Comparison of ENCODE assay signal across 8 cellular contexts in the genomic region with DNA sequence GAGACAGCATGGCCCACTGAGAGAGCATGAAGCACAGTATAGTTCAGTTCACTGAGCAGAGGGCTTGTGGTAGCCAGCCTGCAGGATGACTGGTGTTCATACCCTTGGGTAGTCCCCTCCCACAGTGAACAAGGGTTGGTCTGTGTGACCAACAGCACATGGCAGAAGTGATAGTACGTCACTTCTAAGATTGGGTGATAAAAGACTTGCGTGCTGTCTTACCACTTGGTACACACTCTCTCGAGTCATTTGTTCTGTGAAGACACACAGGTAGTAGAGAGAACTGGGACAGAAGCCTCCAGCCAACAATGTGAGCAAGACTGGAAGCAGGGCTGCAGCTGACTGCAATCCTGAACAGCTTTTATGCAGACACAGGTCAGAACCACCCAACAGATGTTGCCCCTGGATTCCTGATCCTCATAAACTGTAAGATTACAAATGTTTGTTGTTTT.
DNase-seq lines count a peak whose midpoint lies in the region; ATAC-seq and FAIRE-seq lines count a peak whose summit lies in the region.

No MANE protein-coding gene starts in this region.

- peak; percentile 93 for FAIRE-seq in GM19239 (lab: Jason Lieb, UNC)

- H3K27ac ChIP-seq in epithelial cell of prostate, result peak overlapping the region; percentile 3

- no peak for DNase-seq in GM19239 (ENCODE audit: insufficient read length, low spot score)
- DNase-seq in activated CD4-positive, alpha-beta T cell treated with anti-CD3 and anti-CD28 coated beads, Interleukin-2, amount 50 U/mL, for 1 hour, result peak; percentile 59
- DNase-seq in epithelial cell of prostate (ENCODE audit: low read depth, low spot score), result peak; percentile 64
- peak; percentile 52 to 64 for DNase-seq in stimulated activated CD4-positive, alpha-beta T cell treated with anti-CD3 and anti-CD28 coated beads, Interleukin-12 subunit alpha, Interleukin-12 subunit beta, amount 100 ng/mL, for 24 hours (ENCODE audit: low read depth in 2 of 2)
- no peak for DNase-seq in LoVo (ENCODE audit: low spot score)
- DNase-seq in NCI-H146 treated with DMSO at 0.1 percent for 48 hours (lab: John Stamatoyannopoulos, UW; ENCODE audit: unreplicated experiment), result no peak
- DNase-seq in NK-92 treated with Interleukin-12 subunit alpha and Interleukin-12 subunit beta, amount 100 ng/mL, for 24 hours (lab: John Stamatoyannopoulos, UW), result no peak

- peak; percentile 78 for ATAC-seq in HG03139 (IDR thresholded peaks at IDR 0.05; ENCODE audit: unreplicated experiment)

Comparison
In these comparisons a context has a peak if more than half of its experiments do, and no peak if none do; other contexts are left out.
1. DNase-seq: peak in activated CD4-positive, alpha-beta T cell treated with anti-CD3 and anti-CD28 coated beads, Interleukin-2, amount 50 U/mL, for 1 hour (single experiment), epithelial cell of prostate (single experiment) and stimulated activated CD4-positive, alpha-beta T cell treated with anti-CD3 and anti-CD28 coated beads, Interleukin-12 subunit alpha, Interleukin-12 subunit beta, amount 100 ng/mL, for 24 hours (2 of 2); none in GM19239 (single experiment), LoVo (single experiment), NCI-H146 treated with DMSO at 0.1 percent for 48 hours (single experiment) and NK-92 treated with Interleukin-12 subunit alpha and Interleukin-12 subunit beta, amount 100 ng/mL, for 24 hours (single experiment).